Comparison of ENCODE assay signal across 8 cellular contexts in genomic region chr7:76358053-76358477, GRCh38. TPM values are rescaled to one million over a fixed set of nuclear protein-coding genes. Genes with fewer than 3 reads are reported as not detected.
DNase-seq lines count a peak whose midpoint lies in the region; ATAC-seq and TF ChIP-seq lines count a peak whose summit lies in the region.

No MANE protein-coding gene starts in this region.

- peak overlapping the region; percentile 96 to 99 (median 97) for H3K4me3 Mint-ChIP-seq in nephron

- no peak for TF ChIP-seq EP300 in suprapubic skin (IDR thresholded peaks at IDR 0.05)

- H3K4me1 ChIP-seq in fibroblast of lung (ENCODE audit: control insufficient read depth, extremely low read depth, insufficient read depth, low read length) = peaks cover 2% of the 10 kb centered on the region
- peaks cover 39% of the 10 kb centered on the region for H3K4me1 ChIP-seq in suprapubic skin

- H3K27ac ChIP-seq in fibroblast of lung (ENCODE audit: insufficient read depth, low read length) (peak overlapping the region; percentile 97), suprapubic skin (peak overlapping the region; percentile 98)

- peak overlapping the region; percentile 98 for H3K9ac ChIP-seq in fibroblast of lung (ENCODE audit: insufficient read depth, low read length)

- 0% methylated on average over 9 of the region's 24 CpGs for WGBS in suprapubic skin

- H3K36me3 ChIP-seq in fibroblast of lung (ENCODE audit: control insufficient read depth, insufficient read depth, low read length) = peaks cover 2% of the 10 kb centered on the region
- H3K36me3 ChIP-seq in suprapubic skin = no peaks in the 10 kb centered on the region

- peaks cover 31% of the 10 kb centered on the region for H3K36me3 Mint-ChIP-seq in nephron (ENCODE audit: low read depth)

- ATAC-seq in HG02973 (IDR thresholded peaks at IDR 0.05; ENCODE audit: unreplicated experiment) = peak; percentile 19

- H3K27me3 ChIP-seq in fibroblast of lung (ENCODE audit: control insufficient read depth, insufficient read depth, low read length) (no peaks in the 10 kb centered on the region), suprapubic skin (no peaks in the 10 kb centered on the region)

- no peaks in the 10 kb centered on the region for H3K9me3 ChIP-seq in fibroblast of lung (ENCODE audit: control insufficient read depth, insufficient read depth, low read depth, low read length)
- no peaks in the 10 kb centered on the region for H3K9me3 ChIP-seq in suprapubic skin

- peaks cover 47% of the 10 kb centered on the region for H3K4me1 Mint-ChIP-seq in nephron

- no peaks in the 10 kb centered on the region for H3K9me3 Mint-ChIP-seq in nephron

- H3K4me3 ChIP-seq in fibroblast of lung (replicated peaks in 1 of 4; ENCODE audit: control extremely low read depth in 1 of 4, insufficient read depth in 1 of 4, low read depth in 3 of 4, low read length in 4 of 4) = peak overlapping the region; percentile 65 to 91 (median 80)
- H3K4me3 ChIP-seq in suprapubic skin = peak overlapping the region; percentile 94

- DNase-seq in activated CD4-positive, CD25-positive, alpha-beta regulatory T cell (lab: John Stamatoyannopoulos, UW) = peak; percentile 27 to 43 (median 40)
- no peak for DNase-seq in activated CD4-positive, CD25-positive, alpha-beta regulatory T cell treated with anti-CD3 and anti-CD28 coated beads, Interleukin-2, amount 50 U/mL, for 72 hours
- DNase-seq in NCI-H69 (lab: John Stamatoyannopoulos, UW) = peak; percentile 82
- DNase-seq in activated T-cell treated with anti-CD3 and anti-CD28 coated beads, Interleukin-2, amount 50 U/mL, for 48 hours = peak; percentile 72 to 73
- DNase-seq in fibroblast of lung (ENCODE audit: low read depth in 2 of 2) = peak in 1 of 2 donors; percentile 37
- peak; percentile 86 to 88 for DNase-seq in suprapubic skin (ENCODE audit: low spot score in 2 of 2)

- TF ChIP-seq CTCF in fibroblast of lung (conservative IDR thresholded peaks at IDR 0.05 in 1 of 2, IDR thresholded peaks at IDR 0.05 in 1 of 2; ENCODE audit: low read depth in 1 of 2, low read length in 2 of 2) (no peak), nephron (IDR thresholded peaks at IDR 0.05; ENCODE audit: unreplicated experiment in 3 of 3) (no peak), suprapubic skin (IDR thresholded peaks at IDR 0.05) (no peak)

- H3K27me3 Mint-ChIP-seq in nephron (ENCODE audit: low read depth) = no peaks in the 10 kb centered on the region

- H2AFZ ChIP-seq in fibroblast of lung (ENCODE audit: low read length) = no peak overlapping the region

- H3K79me2 ChIP-seq in fibroblast of lung (ENCODE audit: control insufficient read depth, insufficient read depth, low read length) = peaks cover 57% of the 10 kb centered on the region

- no peak for TF ChIP-seq POLR2A in suprapubic skin (IDR thresholded peaks at IDR 0.05)

- peak overlapping the region; percentile 94 to 97 (median 97) for H3K27ac Mint-ChIP-seq in nephron

- peaks cover 5% of the 10 kb centered on the region for H4K20me1 ChIP-seq in fibroblast of lung (ENCODE audit: control insufficient read depth, extremely low read depth, insufficient read depth, low read length)

- peak overlapping the region; percentile 2 for H3K4me2 ChIP-seq in fibroblast of lung (ENCODE audit: extremely low read depth, insufficient read depth, low read length)

RNA-seq across cellular contexts. Expression of gene YWHAG, which starts 0.7 kb away (rescaled TPM):
- total RNA-seq in fibroblast of lung = 54.2 and 68.4 TPM in 2 replicates
- 80.4 and 85.7 TPM in 2 replicates for polyA plus RNA-seq in fibroblast of lung
- 130 and 136 TPM in 2 replicates for polyA plus RNA-seq in fibroblast of lung (2012)
- polyA minus RNA-seq in fibroblast of lung (ENCODE audit: low replicate concordance) = 46.5 and 52.8 TPM in 2 replicates
- total RNA-seq in suprapubic skin = 10 to 100 TPM; 47.4 to 67.6 (median 65.8) TPM

RNA-seq across cellular contexts. Expression of gene SSC4D, which starts 51.4 kb away (rescaled TPM):
- total RNA-seq in fibroblast of lung (0.33 and 0.51 TPM in 2 replicates), suprapubic skin (under 1 TPM in 2 of 4 donors, not detected in 2; 0.42 to 0.95 TPM)
- polyA plus RNA-seq in fibroblast of lung = 0.42 and 0.45 TPM in 2 replicates
- polyA plus RNA-seq in fibroblast of lung (2012) = 0.26 and 0.54 TPM in 2 replicates
- polyA minus RNA-seq in fibroblast of lung (ENCODE audit: low replicate concordance) = 0.43 TPM in 1 of 2 replicates, not detected in the other

RNA-seq across cellular contexts. Expression of gene HSPB1, which starts 55.6 kb away (rescaled TPM):
- total RNA-seq in fibroblast of lung (36.2 and 70.0 TPM in 2 replicates), suprapubic skin (1,000 to 10,000 TPM in 3 of 4 donors, 100 to 1,000 TPM in 1; 981 to 2,288 (median 2,045) TPM)
- polyA plus RNA-seq in fibroblast of lung = 234 and 235 TPM in 2 replicates
- 950 and 998 TPM in 2 replicates for polyA plus RNA-seq in fibroblast of lung (2012)
- 199 and 349 TPM in 2 replicates for polyA minus RNA-seq in fibroblast of lung (ENCODE audit: low replicate concordance)

Comparison
In these comparisons a context has a peak if more than half of its experiments do, and no peak if none do; other contexts are left out.
1. RNA of gene HSPB1, which starts 55.6 kb away (total RNA-seq): 981 to 2,288 TPM in suprapubic skin; 36.2 to 70.0 TPM in fibroblast of lung; every median in the first group is over 10 times any median in the second.